1 cellular context compared by ENCODE assay signal in genomic region chr2:233486778-233487552, GRCh38.
TF ChIP-seq lines count a peak whose summit lies in the region.

No MANE protein-coding gene starts in this region.

TF ChIP-seq in SK-N-SH, 30 proteins besides CTCF, POLR2A, EP300 and RAD21 (continued from another document):
- no peak for TF ChIP-seq USF2 (IDR thresholded peaks at IDR 0.05; ENCODE audit: borderline replicate concordance, low read depth, low read length)
- TF ChIP-seq IRF3 (IDR thresholded peaks at IDR 0.05; ENCODE audit: low read depth, low read length) = no peak
- peak; percentile 82; the same call in 1 of the 2 replicates for TF ChIP-seq POLR2AphosphoS5 (IDR thresholded peaks at IDR 0.05; ENCODE audit: low read depth, low read length)
- no peak for TF ChIP-seq SMC3 (IDR thresholded peaks at IDR 0.05; ENCODE audit: low read depth, low read length)
- no peak for TF ChIP-seq FOXJ3 (CRISPR knock-in tag; IDR thresholded peaks at IDR 0.05)
- TF ChIP-seq ELF1 (IDR thresholded peaks at IDR 0.05) = no peak
- peak; percentile 97 for TF ChIP-seq TCF12 (IDR thresholded peaks at IDR 0.05)
- peak; percentile 91 for TF ChIP-seq NFIC (IDR thresholded peaks at IDR 0.05; ENCODE audit: borderline replicate concordance)
- no peak for TF ChIP-seq GATA2 (CRISPR knock-in tag; IDR thresholded peaks at IDR 0.05)
- peak; percentile 48; the same call in 1 of the 2 replicates for TF ChIP-seq YY1 (IDR thresholded peaks at IDR 0.05; ENCODE audit: low read depth)
- TF ChIP-seq CHD2 (IDR thresholded peaks at IDR 0.05; ENCODE audit: low read length, partially characterized antibody) = no peak
- peak; percentile 99 for TF ChIP-seq TEAD4 (IDR thresholded peaks at IDR 0.05; ENCODE audit: borderline replicate concordance, insufficient read depth)
- no peak for TF ChIP-seq RCOR1 (IDR thresholded peaks at IDR 0.05; ENCODE audit: low read length)
- peak; percentile 87 for TF ChIP-seq FOXM1 (IDR thresholded peaks at IDR 0.05; ENCODE audit: low read depth)
- TF ChIP-seq, protein P1, sequence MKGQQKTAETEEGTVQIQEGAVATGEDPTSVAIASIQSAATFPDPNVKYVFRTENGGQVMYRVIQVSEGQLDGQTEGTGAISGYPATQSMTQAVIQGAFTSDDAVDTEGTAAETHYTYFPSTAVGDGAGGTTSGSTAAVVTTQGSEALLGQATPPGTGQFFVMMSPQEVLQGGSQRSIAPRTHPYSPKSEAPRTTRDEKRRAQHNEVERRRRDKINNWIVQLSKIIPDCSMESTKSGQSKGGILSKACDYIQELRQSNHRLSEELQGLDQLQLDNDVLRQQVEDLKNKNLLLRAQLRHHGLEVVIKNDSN (IDR thresholded peaks at IDR 0.05; ENCODE audit: borderline replicate concordance, low read depth) = no peak
- TF ChIP-seq, protein P2, sequence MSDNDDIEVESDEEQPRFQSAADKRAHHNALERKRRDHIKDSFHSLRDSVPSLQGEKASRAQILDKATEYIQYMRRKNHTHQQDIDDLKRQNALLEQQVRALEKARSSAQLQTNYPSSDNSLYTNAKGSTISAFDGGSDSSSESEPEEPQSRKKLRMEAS (IDR thresholded peaks at IDR 0.05; ENCODE audit: low read depth) = no peak
TF ChIP-seq in SK-N-SH: peak in this region for 12.
